ENCODE assay signal across 21 cellular contexts in genomic region chr1:30507391-30508174, GRCh38.
A peak's percentile ranks its signal among the peaks of the same experiment; 100 is the strongest.
DNase-seq lines count a peak whose midpoint lies in the region; ATAC-seq and TF ChIP-seq lines count a peak whose summit lies in the region.
"Had no signal": no experiment of that assay in that cellular context is flagged by ENCODE, and none has a peak within 500 bp of the region (broad histone marks: within the 10 kb centered on the region; RNA-seq: fewer than 3 reads in every experiment).

No MANE protein-coding gene starts in this region.

- H3K4me3 ChIP-seq in endodermal cell (ENCODE audit: low read length), result no peak overlapping the region
- H3K4me3 ChIP-seq: BLaER1 had no signal

- H3K4me1 Mint-ChIP-seq in endodermal cell (peaks cover 5% of the 10 kb centered on the region), osteocyte (ENCODE audit: unreplicated experiment) (no peaks in the 10 kb centered on the region), type B pancreatic cell (ENCODE audit: unreplicated experiment) (peaks cover 10% of the 10 kb centered on the region)
- H3K4me1 Mint-ChIP-seq: CD4-positive, CD25-positive, alpha-beta regulatory T cell had no signal

- WGBS in endodermal cell (ENCODE audit: insufficient coverage in 1 of 2, insufficient read length in 1 of 2), 2 experiments, result 85 to 86% methylated on average over 7 to 11 of the region's 11 CpGs

- H3K27me3 Mint-ChIP-seq in endodermal cell (ENCODE audit: insufficient read depth) (peaks cover 2% of the 10 kb centered on the region), osteocyte (ENCODE audit: unreplicated experiment) (no peaks in the 10 kb centered on the region), type B pancreatic cell (peaks cover 13% of the 10 kb centered on the region)

- H3K9ac ChIP-seq in endodermal cell (ENCODE audit: extremely low read depth, low read length, poor library complexity, severe bottlenecking), result no peak overlapping the region
- H3K9ac ChIP-seq: BLaER1, SK-N-SH had no signal

- no peaks in the 10 kb centered on the region for H3K36me3 Mint-ChIP-seq in endodermal cell (ENCODE audit: low read depth)
- H3K36me3 Mint-ChIP-seq in osteocyte (ENCODE audit: unreplicated experiment), result no peaks in the 10 kb centered on the region
- H3K36me3 Mint-ChIP-seq in type B pancreatic cell, result no peaks in the 10 kb centered on the region
- H3K36me3 Mint-ChIP-seq: CD4-positive, CD25-positive, alpha-beta regulatory T cell had no signal

- no peaks in the 10 kb centered on the region for H3K36me3 ChIP-seq in endodermal cell (ENCODE audit: control insufficient read depth, insufficient read depth, low read length)
- H3K36me3 ChIP-seq: BLaER1 had no signal

- no peaks in the 10 kb centered on the region for H3K27me3 ChIP-seq in endodermal cell (ENCODE audit: control insufficient read depth, insufficient read depth, low read length, poor library complexity, severe bottlenecking)
- H3K27me3 ChIP-seq: BLaER1 had no signal

- TF ChIP-seq CTCF in endodermal cell (conservative IDR thresholded peaks at IDR 0.05), result no peak
- no peak for TF ChIP-seq CTCF in osteocyte (IDR thresholded peaks at IDR 0.05)
- no peak for TF ChIP-seq CTCF in type B pancreatic cell (conservative IDR thresholded peaks at IDR 0.05)

- H3K27ac Mint-ChIP-seq in endodermal cell, result no peak overlapping the region
- H3K27ac Mint-ChIP-seq in osteocyte (ENCODE audit: unreplicated experiment), result no peak overlapping the region
- H3K27ac Mint-ChIP-seq in type B pancreatic cell, result no peak overlapping the region
- H3K27ac Mint-ChIP-seq: CD4-positive, CD25-positive, alpha-beta regulatory T cell had no signal

- H3K4me3 Mint-ChIP-seq in endodermal cell (no peak overlapping the region), osteocyte (ENCODE audit: unreplicated experiment) (no peak overlapping the region), type B pancreatic cell (no peak overlapping the region)
- H3K4me3 Mint-ChIP-seq: CD4-positive, CD25-positive, alpha-beta regulatory T cell had no signal

- ATAC-seq in left cardiac atrium, result no peak
- ATAC-seq in HG02759 (IDR thresholded peaks at IDR 0.05; ENCODE audit: unreplicated experiment), result no peak
- ATAC-seq in GM21786 (IDR thresholded peaks at IDR 0.05; ENCODE audit: unreplicated experiment), result no peak
- ATAC-seq: HepG2 had no signal

- no peak overlapping the region for H3K27ac ChIP-seq in endodermal cell (ENCODE audit: low read depth, low read length)
- H3K27ac ChIP-seq: BLaER1 had no signal

- no peaks in the 10 kb centered on the region for H3K4me1 ChIP-seq in endodermal cell (ENCODE audit: control insufficient read depth, insufficient read depth, low read length)
- H3K4me1 ChIP-seq: BLaER1 had no signal

- H3K9me3 Mint-ChIP-seq in endodermal cell (peaks cover 7% of the 10 kb centered on the region), osteocyte (ENCODE audit: unreplicated experiment) (no peaks in the 10 kb centered on the region), type B pancreatic cell (peaks cover 4% of the 10 kb centered on the region)

- intact Hi-C loops in cardiac septum (cut with DNase I), result no loop called here
- intact Hi-C loops in left cardiac atrium (cut with DNase I), result no loop called here

- DNase-seq in cardiac septum (ENCODE audit: low spot score) (peak; percentile 9), left cardiac atrium (no peak), endodermal cell (peak; percentile 36), osteocyte (ENCODE audit: extremely low spot score, unreplicated experiment) (peak; percentile 78), NK-92 (lab: John Stamatoyannopoulos, UW; ENCODE audit: unreplicated experiment) (no peak), type B pancreatic cell (ENCODE audit: extremely low spot score, unreplicated experiment) (no peak)
- DNase-seq: CD4-positive, CD25-positive, alpha-beta regulatory T cell; GOT3; HCEC 1CT; Kasumi-1; NCI-H1105; NCI-H1436 treated with DMSO at 0.1 percent for 48 hours; NCI-H187 treated with DMSO at 0.1 percent for 48 hours; NCI-H526 treated with DMSO at 0.1 percent for 48 hours; SIG-M5; SK-N-SH; SW 1271 had no signal

- H3K9me3 ChIP-seq in endodermal cell (ENCODE audit: control insufficient read depth, low read length), result no peaks in the 10 kb centered on the region
- H3K9me3 ChIP-seq: BLaER1, SK-N-SH had no signal

Comparison
In these comparisons a context has a peak if more than half of its experiments do, and no peak if none do; other contexts are left out.
1. DNase-seq: peak in cardiac septum (single experiment), endodermal cell (single experiment) and osteocyte (single experiment); none in left cardiac atrium (single experiment), NK-92 (single experiment) and type B pancreatic cell (single experiment).